In genomic region chr16:56965149-56965938, GRCh38 we compare ENCODE assay signal across 10 cellular contexts. TPM values are rescaled to one million over a fixed set of nuclear protein-coding genes. Genes with fewer than 3 reads are reported as not detected.
DNase-seq lines count a peak whose midpoint lies in the region; TF ChIP-seq lines count a peak whose summit lies in the region.
"Had no signal": no experiment of that assay in that cellular context is flagged by ENCODE, and none has a peak within 500 bp of the region (broad histone marks: within the 10 kb centered on the region; RNA-seq: fewer than 3 reads in every experiment).

No MANE protein-coding gene starts in this region.

- no peak overlapping the region for H3K9ac ChIP-seq in fibroblast of lung (ENCODE audit: insufficient read depth, low read length)

- no peak overlapping the region for H2AFZ ChIP-seq in fibroblast of lung (ENCODE audit: low read length)

- H3K4me1 ChIP-seq in fibroblast of lung (ENCODE audit: control insufficient read depth, extremely low read depth, insufficient read depth, low read length) (peaks cover 18% of the 10 kb centered on the region), spleen (peaks cover 25 to 82% (median 61%) of the 10 kb centered on the region in 6 donors)

- no peak for TF ChIP-seq POLR2A in spleen (IDR thresholded peaks at IDR 0.05)

- peaks cover 20% of the 10 kb centered on the region for H3K4me1 Mint-ChIP-seq in activated CD4-positive, alpha-beta T cell treated with anti-CD3 and anti-CD28 coated beads, Interleukin-2, amount 10 ng/mL, durations not matched to agents 7 days and 5 days

- TF ChIP-seq CTCF in RWPE1 (conservative IDR thresholded peaks at IDR 0.05; ENCODE audit: low read depth) (no peak), fibroblast of lung (conservative IDR thresholded peaks at IDR 0.05 in 1 of 2, IDR thresholded peaks at IDR 0.05 in 1 of 2; ENCODE audit: low read depth in 1 of 2, low read length in 2 of 2) (no peak), spleen (IDR thresholded peaks at IDR 0.05 in 8 of 11, conservative IDR thresholded peaks at IDR 0.05 in 3 of 11) (no peak), coronary artery (IDR thresholded peaks at IDR 0.05) (no peak)

- H3K79me2 ChIP-seq in fibroblast of lung (ENCODE audit: control insufficient read depth, insufficient read depth, low read length), result no peaks in the 10 kb centered on the region

- H3K27me3 Mint-ChIP-seq in activated CD4-positive, alpha-beta T cell treated with anti-CD3 and anti-CD28 coated beads, Interleukin-2, amount 10 ng/mL, durations not matched to agents 7 days and 5 days, result no peaks in the 10 kb centered on the region

- H3K4me2 ChIP-seq in fibroblast of lung (ENCODE audit: extremely low read depth, insufficient read depth, low read length), result no peak overlapping the region

- CTCF ChIA-PET in activated CD4-positive, alpha-beta T cell treated with anti-CD3 and anti-CD28 coated beads, Interleukin-2, amount 10 ng/mL, durations not matched to agents 7 days and 5 days (lab: Charles Lee), result interaction anchor here (0.6 to 12.8 kb wide), 27 partner anchors 8 to 294 kb away, joined by 3 to 123 read pairs (median 4); partner anchors contain the start of genes HERPUD1 and NLRC5
- CTCF ChIA-PET in RWPE1 (lab: Yijun Ruan, JAX), result interaction anchor here (0.5 to 1.0 kb wide), 3 partner anchors 13 to 131 kb away, joined by 3 to 4 read pairs (median 3); no protein-coding TSS in a partner anchor

- POLR2A ChIA-PET in activated CD4-positive, alpha-beta T cell treated with anti-CD3 and anti-CD28 coated beads, Interleukin-2, amount 10 ng/mL, durations not matched to agents 7 days and 5 days (lab: Charles Lee), result no interaction called here
- POLR2A ChIA-PET in RWPE1 (lab: Yijun Ruan, JAX; ENCODE audit: low non-redundant PET), result no interaction called here

- H3K36me3 Mint-ChIP-seq in activated CD4-positive, alpha-beta T cell treated with anti-CD3 and anti-CD28 coated beads, Interleukin-2, amount 10 ng/mL, durations not matched to agents 7 days and 5 days (ENCODE audit: low read depth), result no peaks in the 10 kb centered on the region

- DNase-seq in activated CD4-positive, alpha-beta T cell treated with anti-CD3 and anti-CD28 coated beads, Interleukin-2, amount 10 ng/mL, durations not matched to agents 7 days and 5 days, result no peak
- DNase-seq in activated CD4-positive, alpha-beta T cell treated with anti-CD3 and anti-CD28 coated beads, Interleukin-2, amount 50 U/mL, for 4 hours, result no peak
- DNase-seq in RWPE1 (ENCODE audit: low spot score) (no peak), fibroblast of lung (ENCODE audit: low read depth in 2 of 2) (no peak), spleen (no peak), A172 (ENCODE audit: low spot score) (no peak), NCI-H526 treated with DMSO at 0.1 percent for 48 hours (lab: John Stamatoyannopoulos, UW) (no peak), coronary artery (ENCODE audit: low spot score) (no peak)

- no peaks in the 10 kb centered on the region for H3K9me3 ChIP-seq in fibroblast of lung (ENCODE audit: control insufficient read depth, insufficient read depth, low read depth, low read length)
- no peaks in the 10 kb centered on the region for H3K9me3 ChIP-seq in spleen
- H3K9me3 ChIP-seq: body of pancreas had no signal

- WGBS in spleen, 5 donors, result 63 to 77% (median 69%) methylated on average over 11 of the region's 11 CpGs

- intact Hi-C loops in spleen (cut with DNase I; ENCODE audit: low total_unique reads), result loop anchor here (10.0 kb wide), 2 partner anchors 79 to 209 kb away; no protein-coding TSS in a partner anchor

- no peaks in the 10 kb centered on the region for H3K27me3 ChIP-seq in fibroblast of lung (ENCODE audit: control insufficient read depth, insufficient read depth, low read length)
- H3K27me3 ChIP-seq in spleen (replicated peaks in 1 of 7), result no peaks in the 10 kb centered on the region
- H3K27me3 ChIP-seq: body of pancreas had no signal

- H3K4me3 ChIP-seq in fibroblast of lung (replicated peaks in 1 of 4; ENCODE audit: control extremely low read depth in 1 of 4, insufficient read depth in 1 of 4, low read depth in 3 of 4, low read length in 4 of 4) (no peak overlapping the region), spleen (no peak overlapping the region), coronary artery (no peak overlapping the region)
- H3K4me3 ChIP-seq: body of pancreas had no signal

- peak overlapping the region; percentile 23 for H3K27ac Mint-ChIP-seq in activated CD4-positive, alpha-beta T cell treated with anti-CD3 and anti-CD28 coated beads, Interleukin-2, amount 10 ng/mL, durations not matched to agents 7 days and 5 days

- H3K4me3 Mint-ChIP-seq in activated CD4-positive, alpha-beta T cell treated with anti-CD3 and anti-CD28 coated beads, Interleukin-2, amount 10 ng/mL, durations not matched to agents 7 days and 5 days, result no peak overlapping the region

- H3K9me3 Mint-ChIP-seq in activated CD4-positive, alpha-beta T cell treated with anti-CD3 and anti-CD28 coated beads, Interleukin-2, amount 10 ng/mL, durations not matched to agents 7 days and 5 days, result no peaks in the 10 kb centered on the region

- H3K27ac ChIP-seq in RWPE1 (peak overlapping the region; percentile 67), fibroblast of lung (ENCODE audit: insufficient read depth, low read length) (peak overlapping the region; percentile 75), spleen (peak overlapping the region in 7 of 8 donors; percentile 51 to 77 (median 56)), coronary artery (peak overlapping the region in 1 of 2 donors; percentile 32)
- H3K27ac ChIP-seq: body of pancreas had no signal

- no peaks in the 10 kb centered on the region for H3K36me3 ChIP-seq in fibroblast of lung (ENCODE audit: control insufficient read depth, insufficient read depth, low read length)
- no peaks in the 10 kb centered on the region for H3K36me3 ChIP-seq in spleen

- H4K20me1 ChIP-seq in fibroblast of lung (ENCODE audit: control insufficient read depth, extremely low read depth, insufficient read depth, low read length), result no peaks in the 10 kb centered on the region

RNA-seq across cellular contexts. Expression of gene CETP, which starts 3.6 kb away (rescaled TPM):
- total RNA-seq in activated CD4-positive, alpha-beta T cell treated with anti-CD3 and anti-CD28 coated beads, Interleukin-2, amount 10 ng/mL, durations not matched to agents 7 days and 5 days, result not detected
- total RNA-seq in fibroblast of lung (not detected in 2 replicates), spleen (10 to 100 TPM; 15.4 to 73.8 (median 34.5) TPM)
- polyA plus RNA-seq in fibroblast of lung (0.06 TPM in 1 of 2 replicates, not detected in the other), spleen (10 to 100 TPM in 1 of 3 donors, 1 to 10 TPM in 2; 7.6 to 13.8 (median 9.8) TPM)
- polyA plus RNA-seq in fibroblast of lung (2012), result 0.12 TPM in 1 of 2 replicates, not detected in the other
- not detected in 2 replicates for polyA minus RNA-seq in fibroblast of lung (ENCODE audit: low replicate concordance)
- not detected in 2 replicates for total RNA-seq in A172 (2014; rRNA removed; shearing (Covaris generic))
- polyA plus RNA-seq: neural cell had no signal

RNA-seq across cellular contexts. Expression of gene NLRC5, which starts 24.0 kb away (rescaled TPM):
- total RNA-seq in activated CD4-positive, alpha-beta T cell treated with anti-CD3 and anti-CD28 coated beads, Interleukin-2, amount 10 ng/mL, durations not matched to agents 7 days and 5 days, result 100 to 1,000 TPM; 428 to 468 TPM
- total RNA-seq in fibroblast of lung, result 23.6 and 43.6 TPM in 2 replicates
- 18.8 and 22.2 TPM in 2 replicates for polyA plus RNA-seq in fibroblast of lung
- polyA plus RNA-seq in fibroblast of lung (2012), result 15.0 and 16.3 TPM in 2 replicates
- polyA minus RNA-seq in fibroblast of lung (ENCODE audit: low replicate concordance), result 68.3 and 84.0 TPM in 2 replicates
- total RNA-seq in spleen, result 100 to 1,000 TPM; 206 to 401 (median 237) TPM
- 100 to 1,000 TPM in 2 of 3 donors, 10 to 100 TPM in 1; 52.0 to 175 (median 161) TPM for polyA plus RNA-seq in spleen
- 15.0 and 20.2 TPM in 2 replicates for total RNA-seq in A172 (2014; rRNA removed; shearing (Covaris generic))
- polyA plus RNA-seq: neural cell had no signal

RNA-seq across cellular contexts. Expression of gene HERPUD1, which starts 33.4 kb away (rescaled TPM):
- 100 to 1,000 TPM in 1 of 2 experiments, 10 to 100 TPM in 1; 81.3 to 113 TPM for total RNA-seq in activated CD4-positive, alpha-beta T cell treated with anti-CD3 and anti-CD28 coated beads, Interleukin-2, amount 10 ng/mL, durations not matched to agents 7 days and 5 days
- total RNA-seq in fibroblast of lung, result 111 and 117 TPM in 2 replicates
- polyA plus RNA-seq in fibroblast of lung, result 127 and 199 TPM in 2 replicates
- polyA plus RNA-seq in fibroblast of lung (2012), result 68.9 and 89.8 TPM in 2 replicates
- polyA minus RNA-seq in fibroblast of lung (ENCODE audit: low replicate concordance), result 241 and 266 TPM in 2 replicates
- 100 to 1,000 TPM; 162 to 370 (median 205) TPM for total RNA-seq in spleen
- 100 to 1,000 TPM in 1 of 3 donors, 10 to 100 TPM in 2; 84.1 to 105 (median 92.5) TPM for polyA plus RNA-seq in spleen
- total RNA-seq in A172 (2014; rRNA removed; shearing (Covaris generic)), result 35.0 and 55.6 TPM in 2 replicates

Comparison
In these comparisons a context has a peak if more than half of its experiments do, and no peak if none do; other contexts are left out.
1. RNA of gene CETP, which starts 3.6 kb away (total RNA-seq): 15.4 to 73.8 TPM in spleen; not detected in activated CD4-positive, alpha-beta T cell treated with anti-CD3 and anti-CD28 coated beads, Interleukin-2, amount 10 ng/mL, durations not matched to agents 7 days and 5 days, not detected in fibroblast of lung and not detected in A172; every median in the first group is over 10 times any median in the second.